23 cellular contexts compared by ENCODE assay signal in genomic region chr7:50426280-50427045, GRCh38. TPM values are rescaled to one million over a fixed set of nuclear protein-coding genes. Genes with fewer than 3 reads are reported as not detected.
DNase-seq lines count a peak whose midpoint lies in the region; ATAC-seq, FAIRE-seq and TF ChIP-seq lines count a peak whose summit lies in the region.
"Had no signal": no experiment of that assay in that cellular context is flagged by ENCODE, and none has a peak within 500 bp of the region (broad histone marks: within the 10 kb centered on the region; RNA-seq: fewer than 3 reads in every experiment).

No MANE protein-coding gene starts in this region.

- TF ChIP-seq POLR2A in HepG2 (IDR thresholded peaks at IDR 0.05; ENCODE audit: insufficient read depth in 1 of 2, low read depth in 2 of 2, low read length in 2 of 2) (no peak), right lobe of liver (IDR thresholded peaks at IDR 0.05) (no peak)

- TF ChIP-seq CTCF in HepG2 (CRISPR knock-in tag; IDR thresholded peaks at IDR 0.05) (no peak), right lobe of liver (IDR thresholded peaks at IDR 0.05) (no peak)

- DNase-seq in HepG2 (ENCODE audit: low spot score) (peak; percentile 19), right lobe of liver (no peak), LoVo (ENCODE audit: low spot score) (peak; percentile 15), left colon (no peak), middle frontal gyrus (ENCODE audit: extremely low spot score, low spot score) (no peak)
- no peak for DNase-seq in activated effector memory CD4-positive, alpha-beta T cell treated with Interleukin-2 at 50 U/mL for 16 hours
- no peak for DNase-seq in effector memory CD4-positive, alpha-beta T cell
- DNase-seq: 8988T; ACHN; AML-193; BE2C; CD4-positive, alpha-beta T cell; CD8-positive, alpha-beta memory T cell; DMS79; EL; GDM1; HFFc6 had no signal

- TF ChIP-seq EP300 in HepG2 (IDR thresholded peaks at IDR 0.05; ENCODE audit: low read depth in 2 of 2, low read length in 2 of 2) (no peak), HepG2 (CRISPR knock-in tag; IDR thresholded peaks at IDR 0.05; ENCODE audit: borderline replicate concordance) (no peak)

- TF ChIP-seq RAD21 in HepG2 (CRISPR knock-in tag; IDR thresholded peaks at IDR 0.05) = no peak

- in situ Hi-C loops in HepG2 (cut with HindIII; ENCODE audit: extremely low pct_ligation_motif_present, low pct_unique_long_range_greater_than_20kb) = no loop called here

- H3K9me3 ChIP-seq in HepG2 (ENCODE audit: low read length) (no peaks in the 10 kb centered on the region), right lobe of liver (no peaks in the 10 kb centered on the region)
- H3K9me3 ChIP-seq in effector memory CD4-positive, alpha-beta T cell (ENCODE audit: control insufficient read depth, low read length) = no peaks in the 10 kb centered on the region
- H3K9me3 ChIP-seq: A549; BE2C; BLaER1 treated with 17β-estradiol and CSF1 and Interleukin-3, amounts not matched to agents 10 nM and 100 nM; HAP-1 had no signal

- H3K9ac ChIP-seq in HepG2 (ENCODE audit: insufficient read depth, low read depth, low read length) = no peak overlapping the region
- H3K9ac ChIP-seq: BLaER1 treated with 17β-estradiol and CSF1 and Interleukin-3, amounts not matched to agents 10 nM and 100 nM had no signal

- H3K27me3 ChIP-seq in HepG2 (ENCODE audit: control insufficient read depth in 1 of 2, insufficient read depth in 2 of 2, low read length in 2 of 2) = 0 out of 5 replicates have a peak, but pooled peaks cover 0 to 1% of the 10 kb centered on the region in 2 experiments
- no peaks in the 10 kb centered on the region for H3K27me3 ChIP-seq in right lobe of liver
- no peaks in the 10 kb centered on the region for H3K27me3 ChIP-seq in effector memory CD4-positive, alpha-beta T cell (replicated peaks; ENCODE audit: control insufficient read depth, insufficient read depth, low read length, poor library complexity, severe bottlenecking)
- H3K27me3 ChIP-seq: BE2C; BLaER1 treated with 17β-estradiol and CSF1 and Interleukin-3, amounts not matched to agents 10 nM and 100 nM had no signal

- FAIRE-seq in HepG2 (lab: Jason Lieb, UNC) = no peak
- FAIRE-seq: A549, GM12878, GM19239 had no signal

- H2AFZ ChIP-seq in HepG2 (ENCODE audit: low read length) = no peak overlapping the region
- H2AFZ ChIP-seq: GM23338 had no signal

- no peak overlapping the region for H3K27ac ChIP-seq in HepG2 (ENCODE audit: extremely low read length, insufficient read depth, low read length)
- H3K27ac ChIP-seq in right lobe of liver = no peak overlapping the region
- no peak overlapping the region for H3K27ac ChIP-seq in effector memory CD4-positive, alpha-beta T cell (ENCODE audit: insufficient read depth, low read length, poor library complexity, severe bottlenecking)
- H3K27ac ChIP-seq: A549; BLaER1 treated with 17β-estradiol and CSF1 and Interleukin-3, amounts not matched to agents 10 nM and 100 nM had no signal

- H4K20me1 ChIP-seq in HepG2 (ENCODE audit: insufficient read depth, low read length) = no peaks in the 10 kb centered on the region
- H4K20me1 ChIP-seq: BLaER1 treated with 17β-estradiol and CSF1 and Interleukin-3, amounts not matched to agents 10 nM and 100 nM had no signal

- POLR2A ChIA-PET in HepG2 (lab: Yijun Ruan, JAX) = no interaction called here

- H3K36me3 ChIP-seq in HepG2 (replicated peaks in 1 of 2; ENCODE audit: control insufficient read depth in 1 of 2, insufficient read depth in 2 of 2, low read length in 2 of 2) = no peaks in the 10 kb centered on the region
- H3K36me3 ChIP-seq in right lobe of liver = no peaks in the 10 kb centered on the region
- no peaks in the 10 kb centered on the region for H3K36me3 ChIP-seq in effector memory CD4-positive, alpha-beta T cell (ENCODE audit: control insufficient read depth, insufficient read depth, low read length)
- H3K36me3 ChIP-seq: BE2C; BLaER1 treated with 17β-estradiol and CSF1 and Interleukin-3, amounts not matched to agents 10 nM and 100 nM; HAP-1 had no signal

- no peak for ATAC-seq in HepG2
- no peak for ATAC-seq in right lobe of liver
- ATAC-seq in left colon = peak; percentile 37
- ATAC-seq: A549, GM12878, GM23338 had no signal

- H3K4me1 ChIP-seq in HepG2 (ENCODE audit: insufficient read depth, low read length) (peaks cover 22% of the 10 kb centered on the region), right lobe of liver (no peaks in the 10 kb centered on the region)
- no peaks in the 10 kb centered on the region for H3K4me1 ChIP-seq in effector memory CD4-positive, alpha-beta T cell (ENCODE audit: control insufficient read depth, insufficient read depth, low read length, poor library complexity, severe bottlenecking)
- H3K4me1 ChIP-seq: A549 had no signal

- H3K4me3 ChIP-seq in HepG2 (replicated peaks in 1 of 3; ENCODE audit: insufficient read depth in 1 of 3, low read depth in 2 of 3, low read length in 3 of 3) (no peak overlapping the region), right lobe of liver (no peak overlapping the region)
- H3K4me3 ChIP-seq in effector memory CD4-positive, alpha-beta T cell (ENCODE audit: insufficient read depth, low read depth, low read length, poor library complexity, severe bottlenecking) = no peak overlapping the region
- H3K4me3 ChIP-seq: A549; BLaER1 treated with 17β-estradiol and CSF1 and Interleukin-3, amounts not matched to agents 10 nM and 100 nM; GM12878; GM23338; HAP-1 had no signal

- 45% methylated on average over 2 of the region's 5 CpGs for WGBS in HepG2 (ENCODE audit: low lambda C conversion rate)
- 75% methylated on average over 3 of the region's 5 CpGs for WGBS in right lobe of liver (ENCODE audit: insufficient coverage, low coverage, low lambda C conversion rate, missing lambda C conversion rate)

- CTCF ChIA-PET in HepG2 (lab: Yijun Ruan, JAX; ENCODE audit: low intra/inter-chr PET ratio, low total read pairs) = no interaction called here

- no peaks in the 10 kb centered on the region for H3K79me2 ChIP-seq in HepG2 (ENCODE audit: insufficient read depth, low read length)

- no TSS peak for BruUV-seq in HepG2 (replicated peaks; lab: Mats Ljungman, UMichigan)

- no peak overlapping the region for H3K4me2 ChIP-seq in HepG2 (ENCODE audit: low read depth, low read length)
- H3K4me2 ChIP-seq: A549; BLaER1 treated with 17β-estradiol and CSF1 and Interleukin-3, amounts not matched to agents 10 nM and 100 nM; GM23338 had no signal

- intact Hi-C loops in HepG2 (cut with micrococcal nuclease; ENCODE audit: unreplicated experiment) (no loop called here), right lobe of liver (cut with DNase I) (no loop called here), left colon (cut with DNase I, micrococcal nuclease) (no loop called here)

TF ChIP-seq in HepG2, 621 proteins besides CTCF, POLR2A, EP300 and RAD21 (continues in another document):
- TF ChIP-seq ZNF12 (CRISPR knock-in tag; IDR thresholded peaks at IDR 0.05) (0 out of 2 replicates have a peak, but pooled peaks have one; percentile 25), HNF4A (CRISPR knock-in tag; IDR thresholded peaks at IDR 0.05) (peak; percentile 24; the same call in 1 of the 2 replicates), FOSL2 (CRISPR knock-in tag; IDR thresholded peaks at IDR 0.05) (peak; percentile 54)

RNA-seq across cellular contexts. Expression of gene FIGNL1, which starts 23.7 kb away (rescaled TPM):
- total RNA-seq in HepG2 (2016; rRNA removed; fragmentation: Illumina TruSeq; extraction: Trizol) = 20.9 and 28.0 TPM in 2 replicates
- total RNA-seq in HepG2 (2016; cell fraction: cytosol; rRNA removed; fragmentation: Illumina TruSeq; extraction: Trizol; ENCODE audit: low read depth) = 2.0 and 2.4 TPM in 2 replicates
- total RNA-seq in HepG2 (2016; cell fraction: insoluble cytoplasmic fraction; rRNA removed; fragmentation: Illumina TruSeq; extraction: Trizol) = 17.5 and 28.7 TPM in 2 replicates
- total RNA-seq in HepG2 (2016; cell fraction: membrane; rRNA removed; fragmentation: Illumina TruSeq; extraction: Trizol) = 5.7 and 6.4 TPM in 2 replicates
- total RNA-seq in HepG2 (2016; cell fraction: nucleus; rRNA removed; fragmentation: Illumina TruSeq; extraction: Trizol) = 15.1 and 16.9 TPM in 2 replicates
- 4.0 and 6.3 TPM in 2 replicates for polyA plus RNA-seq in HepG2 (2011; rRNA removed)
- polyA plus RNA-seq in HepG2 (2011; cell fraction: cytosol; rRNA removed) = 1.3 and 1.5 TPM in 2 replicates
- 2.8 and 3.7 TPM in 2 replicates for polyA plus RNA-seq in HepG2 (2011; cell fraction: nucleus; rRNA removed)
- 3.2 and 5.2 TPM in 2 replicates for polyA plus RNA-seq in HepG2 (2012)
- 0.41 and 0.53 TPM in 2 replicates for polyA plus RNA-seq in HepG2 (2016; cell fraction: cytosol; fragmentation: Illumina TruSeq; extraction: Trizol; ENCODE audit: low read depth)
- 17.2 and 19.0 TPM in 2 replicates for polyA plus RNA-seq in HepG2 (2016; cell fraction: insoluble cytoplasmic fraction; fragmentation: Illumina TruSeq; extraction: Trizol; ENCODE audit: low read depth)
- polyA plus RNA-seq in HepG2 (2016; cell fraction: membrane; fragmentation: Illumina TruSeq; extraction: Trizol; ENCODE audit: low read depth) = 1.4 and 1.5 TPM in 2 replicates
- polyA plus RNA-seq in HepG2 (2016; cell fraction: nucleus; fragmentation: Illumina TruSeq; extraction: Trizol; ENCODE audit: insufficient read depth, low read depth) = 15.8 and 16.9 TPM in 2 replicates
- 8.0 and 34.7 TPM in 2 replicates for polyA minus RNA-seq in HepG2 (2011; rRNA and poly(A)+ RNA removed; ENCODE audit: low replicate concordance)
- polyA minus RNA-seq in HepG2 (2011; cell fraction: cytosol; rRNA and poly(A)+ RNA removed) = 2.7 and 7.0 TPM in 2 replicates
- polyA minus RNA-seq in HepG2 (2011; cell fraction: nucleus; rRNA and poly(A)+ RNA removed) = 13.6 and 16.1 TPM in 2 replicates
- total RNA-seq in right lobe of liver = 10 to 100 TPM in 1 of 6 experiments, 1 to 10 TPM in 5; 2.0 to 12.2 (median 4.4) TPM
- 1 to 10 TPM; 4.4 to 6.5 TPM for total RNA-seq in left colon

Comparison
In these comparisons a context has a peak if more than half of its experiments do, and no peak if none do; other contexts are left out.
1. DNase-seq: peak in HepG2 (single experiment) and LoVo (single experiment); none in right lobe of liver (0 of 3), left colon (0 of 2), activated effector memory CD4-positive, alpha-beta T cell treated with Interleukin-2 at 50 U/mL for 16 hours (single experiment), effector memory CD4-positive, alpha-beta T cell (0 of 3) and middle frontal gyrus (single experiment).